Comparison of ENCODE assay signal across 14 cellular contexts in the genomic region with DNA sequence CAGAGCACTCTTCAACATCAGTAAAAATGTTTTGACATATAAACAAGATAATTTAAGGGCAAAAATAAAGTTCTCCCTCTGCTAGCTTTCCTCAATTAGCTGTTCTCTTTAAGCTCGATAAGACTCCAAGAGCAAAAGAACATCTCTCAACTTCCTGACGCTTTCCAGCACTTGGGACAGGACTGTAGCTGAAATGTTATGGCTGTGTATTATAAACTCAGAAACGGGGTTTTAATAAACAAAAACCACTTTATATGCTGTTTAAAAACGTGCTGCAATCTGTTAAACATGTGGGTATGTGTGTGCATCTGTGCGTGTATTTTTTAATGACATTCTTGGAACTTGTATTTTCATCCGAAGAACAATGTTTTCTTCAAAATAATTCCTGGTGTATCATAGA.
DNase-seq lines count a peak whose midpoint lies in the region; ATAC-seq, FAIRE-seq and TF ChIP-seq lines count a peak whose summit lies in the region.
"Had no signal": no experiment of that assay in that cellular context is flagged by ENCODE, and none has a peak within 500 bp of the region (broad histone marks: within the 10 kb centered on the region; RNA-seq: fewer than 3 reads in every experiment).

No MANE protein-coding gene starts in this region.

- intact Hi-C loops in IMR-90 (cut with micrococcal nuclease) (no loop called here), PC-3 (cut with micrococcal nuclease) (no loop called here), kidney (cut with DNase I) (no loop called here)

- no peak for TF ChIP-seq CTCF in IMR-90 (conservative IDR thresholded peaks at IDR 0.05; ENCODE audit: low read depth, low read length)
- no peak for TF ChIP-seq CTCF in hepatocyte (IDR thresholded peaks at IDR 0.05; ENCODE audit: poor library complexity)
- no peak for TF ChIP-seq CTCF in PC-3 (conservative IDR thresholded peaks at IDR 0.05; ENCODE audit: low read depth, low read length)
- no peak for TF ChIP-seq CTCF in kidney (IDR thresholded peaks at IDR 0.05; ENCODE audit: borderline replicate concordance, extremely low read depth, insufficient read depth)

- no peak overlapping the region for H2AK5ac ChIP-seq in IMR-90 (ENCODE audit: low read depth, low read length)

- H3K9ac ChIP-seq in IMR-90 (ENCODE audit: low read depth, low read length) (no peak overlapping the region), adipocyte (ENCODE audit: low read length) (no peak overlapping the region), PC-3 (ENCODE audit: low read length) (no peak overlapping the region), kidney (ENCODE audit: low read length in 2 of 2) (no peak overlapping the region)

- no TSS peak for BruUV-seq in IMR-90 (replicated peaks; lab: Mats Ljungman, UMichigan)
- no TSS peak for BruUV-seq in PC-3 (replicated peaks; lab: Mats Ljungman, UMichigan)

- H3K9me2 ChIP-seq in hepatocyte (replicated peaks; ENCODE audit: insufficient read depth) (no peaks in the 10 kb centered on the region), PC-3 (replicated peaks; ENCODE audit: low read length) (no peaks in the 10 kb centered on the region)

- H3K4ac ChIP-seq in IMR-90 (ENCODE audit: low read depth, low read length), result no peak overlapping the region

- peak overlapping the region; percentile 46 for H3K4me2 ChIP-seq in IMR-90 (ENCODE audit: low read depth, low read length)
- H3K4me2 ChIP-seq in hepatocyte, result peak overlapping the region; percentile 35
- no peak overlapping the region for H3K4me2 ChIP-seq in PC-3 (ENCODE audit: low read length)
- H3K4me2 ChIP-seq: A549 had no signal

- H2BK15ac ChIP-seq in IMR-90 (ENCODE audit: low read depth, low read length), result no peak overlapping the region

- no peak overlapping the region for H3K56ac ChIP-seq in IMR-90 (ENCODE audit: extremely low read depth, insufficient read depth, low read length)

- ATAC-seq in IMR-90 (ENCODE audit: low read depth) (peak; percentile 81), PC-3 (no peak), GM21447 (IDR thresholded peaks at IDR 0.05; ENCODE audit: unreplicated experiment) (no peak)
- ATAC-seq: A549; CD8-positive, alpha-beta T cell had no signal

- H2AK9ac ChIP-seq in IMR-90 (replicated peaks; ENCODE audit: low read depth, low read length, poor library complexity), result no peak overlapping the region

- no peak overlapping the region for H4K91ac ChIP-seq in IMR-90 (ENCODE audit: insufficient read depth, low read depth, low read length)

- 0 out of 2 replicates have a peak overlapping the region, but pooled peaks have one; percentile 44 for H2BK120ac ChIP-seq in IMR-90 (ENCODE audit: low read depth, low read length)

- H3K27ac ChIP-seq in IMR-90 (ENCODE audit: insufficient read depth, low read length) (no peak overlapping the region; the same call in 1 of the 2 replicates), hepatocyte (no peak overlapping the region), PC-3 (ENCODE audit: low read length) (no peak overlapping the region), kidney (ENCODE audit: low read depth in 2 of 2, low read length in 2 of 2) (no peak overlapping the region)
- H3K27ac ChIP-seq: A549 had no signal

- no CpG with 5 or more reads among the region's 6 CpGs for WGBS in IMR-90 (ENCODE audit: extremely low coverage in 2 of 2, insufficient read length in 1 of 2), 2 experiments
- WGBS in hepatocyte (ENCODE audit: low lambda C conversion rate, missing lambda C conversion rate), result 50% methylated on average over 6 of the region's 6 CpGs

- H2BK20ac ChIP-seq in IMR-90 (ENCODE audit: low read depth, low read length), result peak overlapping the region; percentile 11

- no peaks in the 10 kb centered on the region for H3K9me1 ChIP-seq in IMR-90 (ENCODE audit: insufficient read depth, low read length)

- POLR2A ChIA-PET in IMR-90 (lab: Charles Lee; ENCODE audit: unreplicated experiment), result interaction anchor here (0.7 kb wide), 1 partner anchor 12 kb away, joined by 3 read pairs; no protein-coding TSS in a partner anchor
- POLR2A ChIA-PET in PC-3 (lab: Charles Lee; ENCODE audit: unreplicated experiment), result interaction anchor here (0.7 kb wide), 1 partner anchor 145 kb away, joined by 8 read pairs; no protein-coding TSS in a partner anchor

- no peak for FAIRE-seq in kidney (lab: Jason Lieb, UNC)
- FAIRE-seq: A549, GM12892 had no signal

- peak overlapping the region; percentile 15 for H2BK5ac ChIP-seq in IMR-90 (ENCODE audit: low read depth, low read length, poor library complexity, severe bottlenecking)

- H3K14ac ChIP-seq in IMR-90 (replicated peaks; ENCODE audit: low read depth, low read length), result no peak overlapping the region

- H4K5ac ChIP-seq in IMR-90 (ENCODE audit: low read depth, low read length), result no peak overlapping the region

- H3K79me2 ChIP-seq in hepatocyte, result no peaks in the 10 kb centered on the region
- H3K79me2 ChIP-seq in PC-3 (ENCODE audit: low read length), result no peaks in the 10 kb centered on the region

- no peak overlapping the region for H4K8ac ChIP-seq in IMR-90 (ENCODE audit: low read depth in 2 of 2, low read length in 2 of 2)

- in situ Hi-C loops in IMR-90 (cut with MboI; ENCODE audit: low sequenced_read_pairs), result no loop called here

- peaks cover 3% of the 10 kb centered on the region for H3K9me3 ChIP-seq in IMR-90 (ENCODE audit: control insufficient read depth, insufficient read depth, low read length)
- H3K9me3 ChIP-seq in adipocyte (ENCODE audit: control insufficient read depth, low read length), result peaks cover 9% of the 10 kb centered on the region
- H3K9me3 ChIP-seq in hepatocyte (ENCODE audit: low read depth), result no peaks in the 10 kb centered on the region
- H3K9me3 ChIP-seq in PC-3 (ENCODE audit: low read length), result no peaks in the 10 kb centered on the region
- H3K9me3 ChIP-seq in kidney (ENCODE audit: control insufficient read depth in 1 of 2, low read length in 2 of 2), result no peaks in the 10 kb centered on the region

- H3K27me3 ChIP-seq in IMR-90 (ENCODE audit: control insufficient read depth, insufficient read depth, low read length), result no peaks in the 10 kb centered on the region
- H3K27me3 ChIP-seq in adipocyte (replicated peaks; ENCODE audit: control insufficient read depth, insufficient read depth, low read length), result no peaks in the 10 kb centered on the region
- H3K27me3 ChIP-seq in hepatocyte, result no peaks in the 10 kb centered on the region
- H3K27me3 ChIP-seq in PC-3 (ENCODE audit: low read length), result no peaks in the 10 kb centered on the region

- CTCF ChIA-PET in IMR-90 (lab: Yijun Ruan, JAX) (interaction anchor here (0.6 to 1.2 kb wide), 3 partner anchors 11 to 106 kb away, joined by 3 read pairs; no protein-coding TSS in a partner anchor), PC-3 (lab: Charles Lee) (no interaction called here)

- H3K36me3 ChIP-seq in IMR-90 (ENCODE audit: control insufficient read depth, insufficient read depth, low read length), result no peaks in the 10 kb centered on the region
- no peaks in the 10 kb centered on the region for H3K36me3 ChIP-seq in adipocyte (ENCODE audit: control insufficient read depth, insufficient read depth, low read length, severe bottlenecking)
- H3K36me3 ChIP-seq in hepatocyte (replicated peaks; ENCODE audit: insufficient read depth, low read depth), result no peaks in the 10 kb centered on the region
- H3K36me3 ChIP-seq in PC-3 (ENCODE audit: low read depth, low read length), result no peaks in the 10 kb centered on the region
- H3K36me3 ChIP-seq in kidney (ENCODE audit: control insufficient read depth in 1 of 2, insufficient read depth in 2 of 2, low read length in 2 of 2), result no peaks in the 10 kb centered on the region

- peak; percentile 12 for DNase-seq in IMR-90
- peak; percentile 31 for DNase-seq in adipocyte (ENCODE audit: low read depth)
- DNase-seq in hepatocyte (ENCODE audit: low spot score), result peak; percentile 9
- no peak for DNase-seq in PC-3
- no peak for DNase-seq in kidney
- DNase-seq: CD8-positive, alpha-beta T cell; COR-L47; DND-41; GDM1; GOT3; H9 had no signal

- TF ChIP-seq RAD21 in IMR-90 (IDR thresholded peaks at IDR 0.05; ENCODE audit: low read length), result no peak

- H3K4me3 ChIP-seq in IMR-90 (ENCODE audit: insufficient read depth, low read depth, low read length) (no peak overlapping the region), adipocyte (ENCODE audit: low read length) (no peak overlapping the region), hepatocyte (no peak overlapping the region), PC-3 (ENCODE audit: low read length) (no peak overlapping the region), kidney (ENCODE audit: low read length in 2 of 2) (no peak overlapping the region)
- H3K4me3 ChIP-seq: A549 had no signal

- H3F3A ChIP-seq in PC-3 (ENCODE audit: low read length, unreplicated experiment), result no peaks in the 10 kb centered on the region

- H2AFZ ChIP-seq in IMR-90 (replicated peaks; ENCODE audit: low read length, poor library complexity) (no peak overlapping the region), hepatocyte (no peak overlapping the region), PC-3 (ENCODE audit: low read length) (no peak overlapping the region)

- no peak overlapping the region for H3K23ac ChIP-seq in IMR-90 (ENCODE audit: low read depth, low read length)

- H4K20me1 ChIP-seq in IMR-90 (ENCODE audit: insufficient read depth, low read length) (no peaks in the 10 kb centered on the region), hepatocyte (ENCODE audit: insufficient read depth, poor library complexity, severe bottlenecking) (no peaks in the 10 kb centered on the region), PC-3 (ENCODE audit: low read length) (no peaks in the 10 kb centered on the region)

- TF ChIP-seq POLR2A in IMR-90 (IDR thresholded peaks at IDR 0.05; ENCODE audit: low read depth, low read length), result no peak

- peak overlapping the region; percentile 24; the same call in 1 of the 2 replicates for H3K18ac ChIP-seq in IMR-90 (ENCODE audit: low read depth, low read length)

- dilution Hi-C loops in IMR-90 (cut with HindIII; ENCODE audit: low sequenced_read_pairs, unreplicated experiment), result no loop called here

- peaks cover 2% of the 10 kb centered on the region; the same call in 1 of the 2 replicates for H3K4me1 ChIP-seq in IMR-90 (ENCODE audit: control insufficient read depth, insufficient read depth, low read length)
- no peaks in the 10 kb centered on the region for H3K4me1 ChIP-seq in adipocyte (ENCODE audit: control insufficient read depth, insufficient read depth, low read length)
- H3K4me1 ChIP-seq in hepatocyte (ENCODE audit: insufficient read depth), result no peaks in the 10 kb centered on the region
- H3K4me1 ChIP-seq in PC-3 (ENCODE audit: insufficient read depth, low read length), result no peaks in the 10 kb centered on the region
- no peaks in the 10 kb centered on the region for H3K4me1 ChIP-seq in kidney (ENCODE audit: control insufficient read depth in 1 of 2, insufficient read depth in 1 of 2, low read depth in 1 of 2, low read length in 2 of 2)
- H3K4me1 ChIP-seq: A549 had no signal

- H3K79me1 ChIP-seq in IMR-90 (ENCODE audit: low read depth in 1 of 2, low read length in 2 of 2), result no peaks in the 10 kb centered on the region

TF ChIP-seq in IMR-90, 13 proteins besides CTCF, POLR2A, EP300 and RAD21 (continues in another document):
- TF ChIP-seq BHLHE40 (IDR thresholded peaks at IDR 0.05; ENCODE audit: low read depth, low read length) (no peak), CEBPB (IDR thresholded peaks at IDR 0.05; ENCODE audit: low read depth, low read length) (no peak)

Comparison
In these comparisons a context has a peak if more than half of its experiments do, and no peak if none do; other contexts are left out.
1. DNase-seq: peak in IMR-90 (single experiment), adipocyte (single experiment) and hepatocyte (single experiment); none in PC-3 (single experiment) and kidney (single experiment).